ENCODE assay signal across 33 cellular contexts in genomic region chr2:103219398-103219797, GRCh38.
"Had no signal": no experiment of that assay in that cellular context is flagged by ENCODE, and none has a peak within 500 bp of the region (broad histone marks: within the 10 kb centered on the region; RNA-seq: fewer than 3 reads in every experiment).

No MANE protein-coding gene starts in this region.

- H3K36me3 ChIP-seq: MG63 had no signal

- H3K27me3 ChIP-seq: MG63 had no signal

- H3K9me3 ChIP-seq: MG63 had no signal

- DNase-seq: Kasumi-1, MG63, MM.1S, MV-4-11, NCI-H1048, NCI-H1092, NCI-H1092 treated with DMSO at 0.1 percent for 48 hours, NCI-H1105, NCI-H1105 treated with DMSO at 0.1 percent for 48 hours, NCI-H1417, NCI-H1417 treated with DMSO at 0.1 percent for 48 hours, NCI-H1436, NCI-H1436 treated with DMSO at 0.1 percent for 48 hours, NCI-H146, NCI-H1694, NCI-H1694 treated with DMSO at 0.1 percent for 48 hours, NCI-H187, NCI-H187 treated with DMSO at 0.1 percent for 48 hours, NCI-H1930, NCI-H2029, NCI-H2029 treated with DMSO at 0.1 percent for 48 hours, NCI-H2081, NCI-H2081 treated with DMSO at 0.1 percent for 48 hours, NCI-H2107, NCI-H2171, NCI-H2171 treated with DMSO at 0.1 percent for 48 hours, NCI-H2227 treated with DMSO at 0.1 percent for 48 hours, NCI-H226, NCI-H345, NCI-H510A, NCI-H510A treated with DMSO at 0.1 percent for 48 hours, NCI-H524, NCI-H524 treated with DMSO at 0.1 percent for 48 hours had no signal

- H3K4me3 ChIP-seq: MG63 had no signal
